9 cellular contexts compared by ENCODE assay signal in genomic region chr13:27043013-27043412, GRCh38.
DNase-seq lines count a peak whose midpoint lies in the region; FAIRE-seq and TF ChIP-seq lines count a peak whose summit lies in the region.
"Had no signal": no experiment of that assay in that cellular context is flagged by ENCODE, and none has a peak within 500 bp of the region (broad histone marks: within the 10 kb centered on the region; RNA-seq: fewer than 3 reads in every experiment).

No MANE protein-coding gene starts in this region.

- H3K4me1 ChIP-seq in esophagus muscularis mucosa (peaks cover 0 to 46% (median 31%) of the 10 kb centered on the region in 4 donors), neural progenitor cell (no peaks in the 10 kb centered on the region)

- no peaks in the 10 kb centered on the region for H3F3A ChIP-seq in neural progenitor cell (ENCODE audit: low read depth)

- peaks cover 3% of the 10 kb centered on the region for H3K27me3 Mint-ChIP-seq in neural progenitor cell (ENCODE audit: insufficient read depth, low read depth)

- H2AFZ ChIP-seq in neural progenitor cell (replicated peaks), result no peak overlapping the region

- H3K79me2 ChIP-seq in neural progenitor cell (ENCODE audit: low read depth), result no peaks in the 10 kb centered on the region

- H3K27ac ChIP-seq in esophagus muscularis mucosa (replicated peaks in 1 of 4) (peak overlapping the region in 3 of 4 donors; percentile 16 to 52 (median 44)), neural progenitor cell (no peak overlapping the region)

- H3K4me2 ChIP-seq in neural progenitor cell, result no peak overlapping the region

- H3K4me3 ChIP-seq in esophagus muscularis mucosa (no peak overlapping the region), neural progenitor cell (no peak overlapping the region)

- H3K27me3 ChIP-seq in esophagus muscularis mucosa (no peaks in the 10 kb centered on the region), neural progenitor cell (no peaks in the 10 kb centered on the region)

- TF ChIP-seq EP300 in esophagus muscularis mucosa (IDR thresholded peaks at IDR 0.05), result no peak

- 57% methylated on average over 6 of the region's 6 CpGs for WGBS in esophagus muscularis mucosa

- no peak overlapping the region for H3K4me3 Mint-ChIP-seq in neural progenitor cell

- TF ChIP-seq POLR2A in esophagus muscularis mucosa (IDR thresholded peaks at IDR 0.05; ENCODE audit: low read depth), result no peak

- no peaks in the 10 kb centered on the region for H3K9me3 ChIP-seq in esophagus muscularis mucosa
- no peaks in the 10 kb centered on the region for H3K9me3 ChIP-seq in neural progenitor cell (ENCODE audit: low read depth)

- peak; percentile 11 to 34 for DNase-seq in activated CD4-positive, alpha-beta T cell treated with anti-CD3 and anti-CD28 coated beads, Interleukin-2, amount 50 U/mL, for 48 hours
- DNase-seq in activated CD4-positive, alpha-beta T cell treated with anti-CD3 and anti-CD28 coated beads for 1 hour, result no peak
- DNase-seq in RCC 7860 (ENCODE audit: low spot score) (peak; percentile 92), esophagus muscularis mucosa (ENCODE audit: extremely low spot score) (no peak), putamen (ENCODE audit: low spot score) (peak; percentile 70), neural progenitor cell (ENCODE audit: low spot score) (no peak), HuH-7 (ENCODE audit: low spot score) (no peak)
- DNase-seq in activated CD8-positive, alpha-beta memory T cell treated with anti-CD3 and anti-CD28 coated beads for 24 hours, result no peak

- no peaks in the 10 kb centered on the region for H4K20me1 ChIP-seq in neural progenitor cell (ENCODE audit: low read depth)

- peaks cover 7% of the 10 kb centered on the region for H3K4me1 Mint-ChIP-seq in neural progenitor cell

- H3K36me3 Mint-ChIP-seq in neural progenitor cell, result no peaks in the 10 kb centered on the region

- H3K9ac ChIP-seq in neural progenitor cell, result no peak overlapping the region

- intact Hi-C loops in esophagus muscularis mucosa (cut with DNase I), result no loop called here

- TF ChIP-seq CTCF in esophagus muscularis mucosa (IDR thresholded peaks at IDR 0.05) (no peak), neural progenitor cell (IDR thresholded peaks at IDR 0.05) (no peak)

- H3K9me3 Mint-ChIP-seq in neural progenitor cell, result no peaks in the 10 kb centered on the region

- H3K36me3 ChIP-seq in esophagus muscularis mucosa, result no peaks in the 10 kb centered on the region
- H3K36me3 ChIP-seq in neural progenitor cell, result no peaks in the 10 kb centered on the region

- peak; percentile 95 for FAIRE-seq in RCC 7860 (lab: Jason Lieb, UNC)
- FAIRE-seq: G401.6 had no signal

- H3K27ac Mint-ChIP-seq in neural progenitor cell, result no peak overlapping the region

Comparison
In these comparisons a context has a peak if more than half of its experiments do, and no peak if none do; other contexts are left out.
1. DNase-seq: peak in activated CD4-positive, alpha-beta T cell treated with anti-CD3 and anti-CD28 coated beads, Interleukin-2, amount 50 U/mL, for 48 hours (2 of 2), RCC 7860 (single experiment) and putamen (single experiment); none in activated CD4-positive, alpha-beta T cell treated with anti-CD3 and anti-CD28 coated beads for 1 hour (single experiment), esophagus muscularis mucosa (single experiment), neural progenitor cell (single experiment), HuH-7 (single experiment) and activated CD8-positive, alpha-beta memory T cell treated with anti-CD3 and anti-CD28 coated beads for 24 hours (single experiment).